9 cellular contexts compared by ENCODE assay signal in the genomic region with DNA sequence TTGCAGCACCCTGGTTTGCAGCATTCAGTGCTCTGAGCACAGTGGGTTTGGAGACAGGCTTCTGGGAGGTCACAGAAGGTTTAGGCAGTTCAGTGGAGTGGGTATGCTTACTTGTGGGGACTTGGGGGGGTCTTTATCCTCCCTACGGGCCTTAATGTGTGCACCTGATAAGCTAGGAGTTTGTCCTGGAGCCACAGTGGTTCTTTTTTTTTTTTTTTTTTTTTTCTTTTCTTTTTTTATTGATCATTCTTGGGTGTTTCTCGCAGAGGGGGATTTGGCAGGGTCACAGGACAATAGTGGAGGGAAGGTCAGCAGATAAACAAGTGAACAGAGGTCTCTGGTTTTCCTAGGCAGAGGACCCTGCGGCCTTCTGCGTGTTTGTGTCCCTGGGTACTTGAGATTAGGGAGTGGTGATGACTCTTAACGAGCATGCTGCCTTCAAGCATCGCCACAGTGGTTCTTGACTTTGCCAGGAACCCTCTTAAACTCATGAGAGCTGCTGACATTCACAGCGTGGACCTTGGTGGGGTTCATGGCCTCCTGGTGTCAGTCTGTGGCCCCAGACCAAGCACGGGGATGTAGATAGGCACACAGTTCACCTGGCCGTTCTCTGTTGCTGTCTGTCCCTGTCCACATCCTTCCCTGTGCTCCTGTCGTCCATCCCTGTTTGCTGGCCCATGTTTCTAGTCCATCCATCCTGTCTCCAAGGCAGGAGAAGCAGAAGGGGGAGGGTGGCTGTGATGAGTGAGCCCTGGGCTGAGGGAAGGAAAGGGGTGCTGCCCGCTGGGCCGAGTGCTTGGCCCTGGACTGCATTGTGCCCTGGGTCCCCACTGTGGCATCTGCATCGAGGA. TPM values are rescaled to one million over a fixed set of nuclear protein-coding genes. Genes with fewer than 3 reads are reported as not detected.
A peak's percentile ranks its signal among the peaks of the same experiment; 100 is the strongest.
DNase-seq lines count a peak whose midpoint lies in the region; ATAC-seq, FAIRE-seq and TF ChIP-seq lines count a peak whose summit lies in the region.
"Had no signal": no experiment of that assay in that cellular context is flagged by ENCODE, and none has a peak within 500 bp of the region (broad histone marks: within the 10 kb centered on the region; RNA-seq: fewer than 3 reads in every experiment).

No MANE protein-coding gene starts in this region.

- no peak for ATAC-seq in activated naive CD8-positive, alpha-beta T cell treated with anti-CD3 and anti-CD28 coated beads, Interleukin-2, amount 50 U/mL, for 24 hours
- peak; percentile 1 for ATAC-seq in left lung

- H3K27me3 Mint-ChIP-seq in T-helper 2 cell treated with Interferon-gamma antibody and Interleukin-4, amounts not matched to agents 5 μg/mL and 100 μg/mL, for 36 hours (ENCODE audit: low read depth) = no peaks in the 10 kb centered on the region
- no peaks in the 10 kb centered on the region for H3K27me3 Mint-ChIP-seq in activated naive CD8-positive, alpha-beta T cell treated with anti-CD3 and anti-CD28 coated beads, Interleukin-2, amount 50 U/mL, for 24 hours

- H3K27ac ChIP-seq in left lung (peak overlapping the region; percentile 69 to 91), temporal lobe (ENCODE audit: low read depth, low read length) (peak overlapping the region; percentile 95)

- no peaks in the 10 kb centered on the region for H3K27me3 ChIP-seq in left lung
- H3K27me3 ChIP-seq: BE2C had no signal

- intact Hi-C loops in left lung (cut with DNase I) = no loop called here

- no peak for DNase-seq in T-helper 2 cell treated with Interferon-gamma antibody and Interleukin-4, amounts not matched to agents 5 μg/mL and 100 μg/mL, for 36 hours (ENCODE audit: low spot score)
- DNase-seq in T-helper 2 cell (no peak), left lung (peak in 1 of 2 donors; percentile 62), SKM-1 (lab: John Stamatoyannopoulos, UW; ENCODE audit: unreplicated experiment) (no peak), GM12891 (ENCODE audit: insufficient read length, low spot score) (no peak)
- no peak for DNase-seq in activated naive CD8-positive, alpha-beta T cell treated with anti-CD3 and anti-CD28 coated beads, Interleukin-2, amount 50 U/mL, for 24 hours
- no peak for DNase-seq in stimulated activated CD4-positive, alpha-beta T cell treated with anti-CD3 and anti-CD28 coated beads, Interleukin-2, amount 100 ng/mL, for 24 hours
- DNase-seq: BE2C had no signal

- peaks cover 71% of the 10 kb centered on the region for H3K4me1 Mint-ChIP-seq in T-helper 2 cell treated with Interferon-gamma antibody and Interleukin-4, amounts not matched to agents 5 μg/mL and 100 μg/mL, for 36 hours (ENCODE audit: low read depth)
- H3K4me1 Mint-ChIP-seq in activated naive CD8-positive, alpha-beta T cell treated with anti-CD3 and anti-CD28 coated beads, Interleukin-2, amount 50 U/mL, for 24 hours = peaks cover 82% of the 10 kb centered on the region

- no peaks in the 10 kb centered on the region for H3K9me3 Mint-ChIP-seq in T-helper 2 cell treated with Interferon-gamma antibody and Interleukin-4, amounts not matched to agents 5 μg/mL and 100 μg/mL, for 36 hours
- no peaks in the 10 kb centered on the region for H3K9me3 Mint-ChIP-seq in activated naive CD8-positive, alpha-beta T cell treated with anti-CD3 and anti-CD28 coated beads, Interleukin-2, amount 50 U/mL, for 24 hours

- H3K4me1 ChIP-seq in left lung = peaks cover 64 to 77% of the 10 kb centered on the region in 2 donors

- peaks cover 0 to 56% of the 10 kb centered on the region in 2 donors for H3K36me3 ChIP-seq in left lung

- H3K4me3 Mint-ChIP-seq in T-helper 2 cell treated with Interferon-gamma antibody and Interleukin-4, amounts not matched to agents 5 μg/mL and 100 μg/mL, for 36 hours = peak overlapping the region; percentile 95
- H3K4me3 Mint-ChIP-seq in activated naive CD8-positive, alpha-beta T cell treated with anti-CD3 and anti-CD28 coated beads, Interleukin-2, amount 50 U/mL, for 24 hours = peak overlapping the region; percentile 90

- H3K4me3 ChIP-seq in left lung = peak overlapping the region; percentile 8 to 96

- FAIRE-seq in GM12891 (lab: Jason Lieb, UNC) = no peak

- no peak for TF ChIP-seq POLR2A in GM12891 (IDR thresholded peaks at IDR 0.05; ENCODE audit: low read depth, low read length)

- peaks cover 53% of the 10 kb centered on the region for H3K36me3 Mint-ChIP-seq in T-helper 2 cell treated with Interferon-gamma antibody and Interleukin-4, amounts not matched to agents 5 μg/mL and 100 μg/mL, for 36 hours (ENCODE audit: low read depth)
- peaks cover 28% of the 10 kb centered on the region for H3K36me3 Mint-ChIP-seq in activated naive CD8-positive, alpha-beta T cell treated with anti-CD3 and anti-CD28 coated beads, Interleukin-2, amount 50 U/mL, for 24 hours (ENCODE audit: low read depth)

- no peak for TF ChIP-seq CTCF in left lung (IDR thresholded peaks at IDR 0.05)

- H3K9me3 ChIP-seq in left lung = no peaks in the 10 kb centered on the region
- H3K9me3 ChIP-seq: BE2C had no signal

- peak overlapping the region; percentile 92 for H3K27ac Mint-ChIP-seq in T-helper 2 cell treated with Interferon-gamma antibody and Interleukin-4, amounts not matched to agents 5 μg/mL and 100 μg/mL, for 36 hours
- H3K27ac Mint-ChIP-seq in activated naive CD8-positive, alpha-beta T cell treated with anti-CD3 and anti-CD28 coated beads, Interleukin-2, amount 50 U/mL, for 24 hours = peak overlapping the region; percentile 93

TF ChIP-seq in GM12891, 5 proteins besides CTCF, POLR2A, EP300 and RAD21:
- no peak for TF ChIP-seq TAF1 (IDR thresholded peaks at IDR 0.05; ENCODE audit: low read depth, low read length)
- TF ChIP-seq POU2F2 (IDR thresholded peaks at IDR 0.05; ENCODE audit: low read depth, low read length) = no peak
- no peak for TF ChIP-seq POLR2AphosphoS5 (IDR thresholded peaks at IDR 0.05; ENCODE audit: low read depth, low read length)
- TF ChIP-seq SPI1 (IDR thresholded peaks at IDR 0.05; ENCODE audit: low read depth, low read length) = no peak
- no peak for TF ChIP-seq PAX5 (IDR thresholded peaks at IDR 0.05; ENCODE audit: insufficient read depth, low read length, severe bottlenecking)

RNA-seq across cellular contexts. Expression of a gene that starts 2.7 kb away (rescaled TPM):
- total RNA-seq in left lung (100 to 1,000 TPM; 139 to 150 TPM), temporal lobe (34.9 TPM)
- 51.5 TPM for polyA plus RNA-seq in GM12891 (2012; ENCODE audit: low read depth, missing spikeins)

RNA-seq across cellular contexts. Expression of a gene that starts 23.6 kb away (rescaled TPM):
- total RNA-seq in left lung (10 to 100 TPM; 42.6 to 50.4 TPM), temporal lobe (9.8 TPM)
- polyA plus RNA-seq in GM12891 (2012; ENCODE audit: low read depth, missing spikeins) = 38.8 TPM

RNA-seq across cellular contexts. Expression of a gene that starts 26.4 kb away (rescaled TPM):
- under 1 TPM in 1 of 2 donors, not detected in 1; 0.89 TPM for total RNA-seq in left lung
- total RNA-seq in temporal lobe = 0.74 TPM
- 1.9 TPM for polyA plus RNA-seq in GM12891 (2012; ENCODE audit: low read depth, missing spikeins)

RNA-seq across cellular contexts. Expression of a gene that starts 48.6 kb away (rescaled TPM):
- under 1 TPM in 1 of 2 donors, not detected in 1; 0.31 TPM for total RNA-seq in left lung
- not detected for total RNA-seq in temporal lobe
- not detected for polyA plus RNA-seq in GM12891 (2012; ENCODE audit: low read depth, missing spikeins)

RNA-seq across cellular contexts. Expression of a gene that starts 50.7 kb away (rescaled TPM):
- total RNA-seq in left lung (10 to 100 TPM; 46.1 to 79.1 TPM), temporal lobe (11.3 TPM)
- 103 TPM for polyA plus RNA-seq in GM12891 (2012; ENCODE audit: low read depth, missing spikeins)
